Comparison of ENCODE assay signal across 1 cellular context in the genomic region with DNA sequence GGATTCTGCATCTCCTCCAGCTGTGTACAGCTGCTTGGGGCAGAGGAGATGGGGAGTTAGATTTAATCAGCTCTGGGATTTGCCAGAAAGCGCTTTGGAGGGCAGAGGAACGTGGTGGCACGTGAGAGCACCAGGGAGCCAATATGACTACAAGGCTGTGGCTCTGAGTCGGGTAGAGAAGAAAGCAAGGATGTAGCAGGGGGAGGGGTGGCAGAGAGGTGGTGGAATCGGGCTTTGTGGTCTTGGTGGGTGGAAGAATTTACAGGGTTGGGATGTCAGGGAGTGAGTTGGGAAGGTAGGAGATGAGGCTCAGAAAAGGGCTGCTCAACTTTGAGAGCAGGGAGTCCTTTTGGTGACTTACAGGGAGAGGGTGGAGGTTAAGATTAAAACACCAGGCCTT.
TF ChIP-seq lines count a peak whose summit lies in the region.

No MANE protein-coding gene starts in this region.

TF ChIP-seq in HepG2, 621 proteins besides CTCF, POLR2A, EP300 and RAD21 (continued from another document):
- TF ChIP-seq, protein P1, sequence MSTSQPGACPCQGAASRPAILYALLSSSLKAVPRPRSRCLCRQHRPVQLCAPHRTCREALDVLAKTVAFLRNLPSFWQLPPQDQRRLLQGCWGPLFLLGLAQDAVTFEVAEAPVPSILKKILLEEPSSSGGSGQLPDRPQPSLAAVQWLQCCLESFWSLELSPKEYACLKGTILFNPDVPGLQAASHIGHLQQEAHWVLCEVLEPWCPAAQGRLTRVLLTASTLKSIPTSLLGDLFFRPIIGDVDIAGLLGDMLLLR (CRISPR knock-in tag; IDR thresholded peaks at IDR 0.05) = no peak
- no peak for TF ChIP-seq ZBTB7B (CRISPR knock-in tag; IDR thresholded peaks at IDR 0.05)
- TF ChIP-seq TSC22D2 (CRISPR knock-in tag; IDR thresholded peaks at IDR 0.05; ENCODE audit: borderline replicate concordance) = no peak
- TF ChIP-seq MZF1 (CRISPR knock-in tag; IDR thresholded peaks at IDR 0.05; ENCODE audit: borderline replicate concordance) = no peak
- no peak for TF ChIP-seq IRX3 (CRISPR knock-in tag; IDR thresholded peaks at IDR 0.05; ENCODE audit: borderline replicate concordance, low read depth)
- no peak for TF ChIP-seq TOPORS (CRISPR knock-in tag; IDR thresholded peaks at IDR 0.05)
- no peak for TF ChIP-seq SALL2 (CRISPR knock-in tag; IDR thresholded peaks at IDR 0.05)
- no peak for TF ChIP-seq ZNF839 (CRISPR knock-in tag; IDR thresholded peaks at IDR 0.05; ENCODE audit: borderline replicate concordance)
TF ChIP-seq in HepG2: peak in this region for 0.
